Comparison of ENCODE assay signal across 1 cellular context in the genomic region with DNA sequence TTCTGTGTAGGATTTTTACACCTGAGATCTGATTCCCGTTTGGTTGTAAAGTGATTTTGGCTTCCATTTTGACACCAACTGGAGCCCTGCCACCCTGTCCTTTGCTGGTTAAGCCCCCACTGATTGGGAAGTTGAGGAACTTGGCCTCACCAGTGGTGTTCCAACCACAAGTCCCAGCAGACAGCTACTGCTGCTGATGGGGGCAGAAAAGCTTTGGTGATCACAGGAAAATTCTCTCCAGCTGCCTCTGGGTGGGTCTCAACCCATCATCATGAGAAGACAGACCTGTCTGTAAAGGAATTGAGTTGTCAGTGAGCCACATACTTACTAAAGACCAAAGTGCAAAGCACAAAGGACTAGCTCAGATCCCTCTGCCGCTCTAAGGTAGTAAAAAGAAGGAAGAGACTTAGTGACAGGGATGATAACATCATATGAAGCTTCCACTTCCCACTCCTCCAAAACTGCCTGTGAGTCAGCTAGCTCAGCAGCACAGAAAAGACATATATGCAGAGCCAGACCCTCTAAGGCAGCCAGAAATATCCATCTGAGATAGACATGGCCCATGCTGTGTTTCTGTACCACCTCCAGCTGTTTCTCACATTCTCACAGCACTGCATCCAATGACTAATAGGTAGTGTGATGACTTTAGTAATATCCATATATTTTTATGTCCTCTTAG.
TF ChIP-seq lines count a peak whose summit lies in the region.

No MANE protein-coding gene starts in this region.

TF ChIP-seq in H1, 55 proteins besides CTCF, POLR2A, EP300 and RAD21:
- TF ChIP-seq CTBP2 (IDR thresholded peaks at IDR 0.05; ENCODE audit: borderline replicate concordance, insufficient read depth, insufficient read length, low read length) (no peak), BACH1 (IDR thresholded peaks at IDR 0.05; ENCODE audit: low read length) (no peak), PHF8 (conservative IDR thresholded peaks at IDR 0.05; ENCODE audit: low read depth, low read length) (no peak), KDM4A (IDR thresholded peaks at IDR 0.05; ENCODE audit: low read depth, low read length, severe bottlenecking) (no peak), EGR1 (IDR thresholded peaks at IDR 0.05; ENCODE audit: borderline replicate concordance, low read depth, low read length) (no peak), RNF2 (IDR thresholded peaks at IDR 0.05; ENCODE audit: borderline replicate concordance, low read depth, low read length, missing control alignments, poor library complexity, severe bottlenecking) (no peak), ASH2L (IDR thresholded peaks at IDR 0.05; ENCODE audit: low read length) (no peak), JUND (IDR thresholded peaks at IDR 0.05; ENCODE audit: low read length) (no peak), SIRT6 (IDR thresholded peaks at IDR 0.05; ENCODE audit: low read length) (no peak), GTF2F1 (IDR thresholded peaks at IDR 0.05; ENCODE audit: borderline replicate concordance, low read depth, low read length) (no peak), KDM5A (IDR thresholded peaks at IDR 0.05; ENCODE audit: low read length) (no peak), EZH2 (IDR thresholded peaks at IDR 0.05; ENCODE audit: low read depth, low read length, severe bottlenecking) (no peak), HDAC2 (IDR thresholded peaks at IDR 0.05; ENCODE audit: borderline replicate concordance in 1 of 2, low read depth in 2 of 2, low read length in 2 of 2) (no peak), CREB1 (IDR thresholded peaks at IDR 0.05) (no peak), TAF1 (IDR thresholded peaks at IDR 0.05; ENCODE audit: low read depth, low read length) (no peak), SP4 (IDR thresholded peaks at IDR 0.05; ENCODE audit: low read length) (no peak)
